ENCODE assay signal across 15 cellular contexts in the genomic region with DNA sequence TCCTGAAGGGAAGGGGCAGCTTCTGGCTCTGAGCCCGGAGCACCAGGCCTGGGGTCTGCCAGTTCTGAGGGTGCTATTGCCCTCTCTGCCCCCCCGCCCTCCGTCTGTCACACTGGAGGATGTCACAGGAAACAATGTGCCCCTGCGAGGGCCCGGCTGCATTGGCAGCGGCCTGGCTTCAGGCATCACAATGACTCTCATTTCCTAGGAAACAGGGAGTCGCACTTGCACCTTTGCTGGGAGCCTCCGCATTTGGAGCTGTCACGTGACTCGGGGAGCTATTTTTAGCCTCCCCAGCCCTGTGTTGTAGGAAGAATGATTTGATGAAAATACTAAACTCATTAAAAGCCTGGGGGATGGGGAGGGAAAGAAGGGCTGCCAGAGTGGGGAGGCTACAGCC.
DNase-seq lines count a peak whose midpoint lies in the region; ATAC-seq, FAIRE-seq and TF ChIP-seq lines count a peak whose summit lies in the region.
"Had no signal": no experiment of that assay in that cellular context is flagged by ENCODE, and none has a peak within 500 bp of the region (broad histone marks: within the 10 kb centered on the region; RNA-seq: fewer than 3 reads in every experiment).

No MANE protein-coding gene starts in this region.

- no peak overlapping the region for H3K4me3 ChIP-seq in pancreas
- H3K4me3 ChIP-seq: colonic mucosa had no signal

- no peaks in the 10 kb centered on the region for H3K27me3 ChIP-seq in pancreas
- H3K27me3 ChIP-seq: colonic mucosa had no signal

- WGBS in pancreas, 2 donors = 32 to 34% methylated on average over 10 of the region's 10 CpGs

- H3K36me3 ChIP-seq in pancreas = no peaks in the 10 kb centered on the region
- H3K36me3 ChIP-seq: colonic mucosa had no signal

- no peak for FAIRE-seq in pancreas (lab: Jason Lieb, UNC)

- ATAC-seq in pancreas (peak; percentile 53 to 88 (median 72)), GM19467 (IDR thresholded peaks at IDR 0.05; ENCODE audit: unreplicated experiment) (no peak)

- intact Hi-C loops in head of caudate nucleus (cut with DNase I) (no loop called here), pancreas (cut with DNase I) (no loop called here)

- H3K27ac ChIP-seq in pancreas = no peak overlapping the region
- H3K27ac ChIP-seq: colonic mucosa had no signal

- no peaks in the 10 kb centered on the region for H3K9me3 ChIP-seq in pancreas
- H3K9me3 ChIP-seq: colonic mucosa had no signal

- no peaks in the 10 kb centered on the region for H3K4me1 ChIP-seq in pancreas
- H3K4me1 ChIP-seq: colonic mucosa had no signal

- TF ChIP-seq CTCF in pancreas (IDR thresholded peaks at IDR 0.05) = no peak

- peak; percentile 32 for DNase-seq in DMS153 treated with DMSO at 0.1 percent for 48 hours (lab: John Stamatoyannopoulos, UW; ENCODE audit: unreplicated experiment)
- peak; percentile 24 for DNase-seq in NCI-H510A treated with DMSO at 0.1 percent for 48 hours (lab: John Stamatoyannopoulos, UW)
- peak; percentile 61 to 94 (median 84) for DNase-seq in head of caudate nucleus
- DNase-seq in pancreas = peak in 1 of 6 donors; percentile 36
- no peak for DNase-seq in activated CD8-positive, alpha-beta memory T cell treated with anti-CD3 and anti-CD28 coated beads, Interleukin-2, amount 50 U/mL, for 4 hours
- no peak for DNase-seq in amniotic stem cell (lab: John Stamatoyannopoulos, UW)
- no peak for DNase-seq in stimulated activated CD4-positive, alpha-beta T cell treated with anti-CD3 and anti-CD28 coated beads, Interleukin-4, amount 100 ng/mL, for 24 hours
- DNase-seq: activated CD4-positive, alpha-beta T cell treated with anti-CD3 and anti-CD28 coated beads for 4 hours; activated gamma-delta T cell; CD4-positive, CD25-positive, alpha-beta regulatory T cell; colonic mucosa; NCI-H1694; SIG-M5; stimulated activated CD4-positive, alpha-beta T cell treated with anti-CD3 and anti-CD28 coated beads, Interleukin-15, amount 100 ng/mL, for 24 hours had no signal

Comparison
In these comparisons a context has a peak if more than half of its experiments do, and no peak if none do; other contexts are left out.
1. DNase-seq: peak in DMS153 treated with DMSO at 0.1 percent for 48 hours (single experiment), NCI-H510A treated with DMSO at 0.1 percent for 48 hours (single experiment) and head of caudate nucleus (42 of 42); none in activated CD8-positive, alpha-beta memory T cell treated with anti-CD3 and anti-CD28 coated beads, Interleukin-2, amount 50 U/mL, for 4 hours (single experiment), amniotic stem cell (single experiment) and stimulated activated CD4-positive, alpha-beta T cell treated with anti-CD3 and anti-CD28 coated beads, Interleukin-4, amount 100 ng/mL, for 24 hours (single experiment).